Comparison of ENCODE assay signal across 10 cellular contexts in genomic region chr11:12160231-12160630, GRCh38. TPM values are rescaled to one million over a fixed set of nuclear protein-coding genes. Genes with fewer than 3 reads are reported as not detected.
DNase-seq lines count a peak whose midpoint lies in the region; ATAC-seq and TF ChIP-seq lines count a peak whose summit lies in the region.
"Had no signal": no experiment of that assay in that cellular context is flagged by ENCODE, and none has a peak within 500 bp of the region (broad histone marks: within the 10 kb centered on the region; RNA-seq: fewer than 3 reads in every experiment).

No MANE protein-coding gene starts in this region.

- H3K9me3 ChIP-seq in lower lobe of right lung: no peaks in the 10 kb centered on the region
- H3K9me3 ChIP-seq in stomach smooth muscle (ENCODE audit: control insufficient read depth in 2 of 2, low read length in 2 of 2): no peaks in the 10 kb centered on the region

- WGBS in adipose tissue, 3 donors: 93 to 97% (median 94%) methylated on average over 6 of the region's 6 CpGs

- H3K27me3 Mint-ChIP-seq in T-helper 1 cell treated with Interleukin-12 subunit alpha and Interleukin-12 subunit beta and Interleukin-4 antibody, amounts not matched to agents 30 μg/mL and 1 μg/mL, for 36 hours (ENCODE audit: low read depth): no peaks in the 10 kb centered on the region

- peak overlapping the region; percentile 15 for H3K27ac ChIP-seq in adipose tissue (ENCODE audit: low read depth, low read length)
- H3K27ac ChIP-seq in lower lobe of right lung: peak overlapping the region; percentile 69
- H3K27ac ChIP-seq in stomach smooth muscle (ENCODE audit: low read length): peak overlapping the region; percentile 96

- H3K4me3 ChIP-seq in lower lobe of right lung (no peak overlapping the region), stomach smooth muscle (ENCODE audit: low read length in 2 of 2) (peak overlapping the region in 1 of 2 donors; percentile 52)

- no peak overlapping the region for H3K4me3 Mint-ChIP-seq in T-helper 1 cell treated with Interleukin-12 subunit alpha and Interleukin-12 subunit beta and Interleukin-4 antibody, amounts not matched to agents 30 μg/mL and 1 μg/mL, for 36 hours

- intact Hi-C loops in lower lobe of right lung (cut with DNase I): no loop called here

- DNase-seq in T-helper 1 cell: no peak
- no peak for DNase-seq in lower lobe of right lung
- DNase-seq in effector CD4-positive, alpha-beta T cell: no peak
- DNase-seq: 8988T, DND-41 had no signal

- ATAC-seq in lower lobe of right lung (no peak), HG03039 (IDR thresholded peaks at IDR 0.05; ENCODE audit: unreplicated experiment) (no peak), GM21447 (IDR thresholded peaks at IDR 0.05; ENCODE audit: unreplicated experiment) (no peak)

- peak overlapping the region; percentile 46 for H3K27ac Mint-ChIP-seq in T-helper 1 cell treated with Interleukin-12 subunit alpha and Interleukin-12 subunit beta and Interleukin-4 antibody, amounts not matched to agents 30 μg/mL and 1 μg/mL, for 36 hours

- peaks cover 28% of the 10 kb centered on the region for H3K36me3 Mint-ChIP-seq in T-helper 1 cell treated with Interleukin-12 subunit alpha and Interleukin-12 subunit beta and Interleukin-4 antibody, amounts not matched to agents 30 μg/mL and 1 μg/mL, for 36 hours (ENCODE audit: low read depth)

- H3K4me1 Mint-ChIP-seq in T-helper 1 cell treated with Interleukin-12 subunit alpha and Interleukin-12 subunit beta and Interleukin-4 antibody, amounts not matched to agents 30 μg/mL and 1 μg/mL, for 36 hours (ENCODE audit: low read depth): peaks cover 75% of the 10 kb centered on the region

- H3K9ac ChIP-seq in stomach smooth muscle (ENCODE audit: low read length in 2 of 2): peak overlapping the region; percentile 47 to 69

- H3K27me3 ChIP-seq in lower lobe of right lung (ENCODE audit: low read depth) (no peaks in the 10 kb centered on the region), stomach smooth muscle (ENCODE audit: control insufficient read depth in 1 of 2, insufficient read depth in 2 of 2, low read length in 2 of 2) (no peaks in the 10 kb centered on the region)

- H3K4me1 ChIP-seq in lower lobe of right lung: peaks cover 68% of the 10 kb centered on the region
- H3K4me1 ChIP-seq in stomach smooth muscle (ENCODE audit: control insufficient read depth, insufficient read depth, low read length): peaks cover 90% of the 10 kb centered on the region

- peaks cover 26% of the 10 kb centered on the region for H3K36me3 ChIP-seq in lower lobe of right lung
- peaks cover 10 to 11% of the 10 kb centered on the region in 2 donors for H3K36me3 ChIP-seq in stomach smooth muscle (ENCODE audit: control insufficient read depth in 2 of 2, insufficient read depth in 2 of 2, low read length in 2 of 2)

- no peaks in the 10 kb centered on the region for H3K9me3 Mint-ChIP-seq in T-helper 1 cell treated with Interleukin-12 subunit alpha and Interleukin-12 subunit beta and Interleukin-4 antibody, amounts not matched to agents 30 μg/mL and 1 μg/mL, for 36 hours

- no peak for TF ChIP-seq CTCF in lower lobe of right lung (IDR thresholded peaks at IDR 0.05)

RNA-seq across cellular contexts. Expression of gene MICAL2, which starts 49.8 kb away (rescaled TPM):
- 10 to 100 TPM in 1 of 3 donors, 1 to 10 TPM in 2; 7.9 to 13.2 (median 9.8) TPM for polyA plus RNA-seq in adipose tissue
- 127 TPM for total RNA-seq in lower lobe of right lung

Comparison
In these comparisons a context has a peak if more than half of its experiments do, and no peak if none do; other contexts are left out.
1. H3K27ac ChIP-seq: peak in every context shown above with its lines; median percentile 96 in stomach smooth muscle; 69 in lower lobe of right lung; 15 in adipose tissue.